19 cellular contexts compared by ENCODE assay signal in genomic region chr3:191366675-191367074, GRCh38. TPM values are rescaled to one million over a fixed set of nuclear protein-coding genes. Genes with fewer than 3 reads are reported as not detected.
DNase-seq lines count a peak whose midpoint lies in the region; FAIRE-seq and TF ChIP-seq lines count a peak whose summit lies in the region.
"Had no signal": no experiment of that assay in that cellular context is flagged by ENCODE, and none has a peak within 500 bp of the region (broad histone marks: within the 10 kb centered on the region; RNA-seq: fewer than 3 reads in every experiment).

No MANE protein-coding gene starts in this region.

- H3K4me1 ChIP-seq in A673 (ENCODE audit: insufficient read depth, low read length, poor library complexity, severe bottlenecking) (peaks cover 52% of the 10 kb centered on the region), astrocyte (ENCODE audit: insufficient read depth, low read length) (no peaks in the 10 kb centered on the region)
- H3K4me1 ChIP-seq: colonic mucosa had no signal

- no peak for TF ChIP-seq POLR2A in H54 (IDR thresholded peaks at IDR 0.05; ENCODE audit: low read depth, low read length)

- H3K79me2 ChIP-seq in astrocyte (ENCODE audit: insufficient read depth, low read length): peaks cover 19% of the 10 kb centered on the region

- no peak overlapping the region for H3K27ac Mint-ChIP-seq in astrocyte (ENCODE audit: unreplicated experiment)
- H3K27ac Mint-ChIP-seq: nephron; stimulated activated naive CD8-positive, alpha-beta T cell treated with anti-CD3 and anti-CD28 coated beads, Interleukin-15, Interleukin-2, amounts not matched to agents 100 ng/mL and 50 ng/mL, for 24 hours; T-helper 2 cell treated with Interferon-gamma antibody and Interleukin-4, amounts not matched to agents 5 μg/mL and 100 μg/mL, for 36 hours had no signal

- no peak for TF ChIP-seq CTCF in A673 (conservative IDR thresholded peaks at IDR 0.05; ENCODE audit: low read depth, low read length)
- TF ChIP-seq CTCF in astrocyte (IDR thresholded peaks at IDR 0.05; ENCODE audit: insufficient read depth, low read depth, low read length): no peak

- no peak overlapping the region for H3K4me3 ChIP-seq in A673 (ENCODE audit: low read depth, low read length, poor library complexity, severe bottlenecking)
- no peak overlapping the region for H3K4me3 ChIP-seq in astrocyte (ENCODE audit: insufficient read depth, low read depth, low read length)
- H3K4me3 ChIP-seq: colonic mucosa, upper lobe of right lung had no signal

- no peaks in the 10 kb centered on the region for H3K9me3 Mint-ChIP-seq in astrocyte (ENCODE audit: unreplicated experiment)
- H3K9me3 Mint-ChIP-seq: CD4-positive, alpha-beta memory T cell; nephron; stimulated activated naive CD8-positive, alpha-beta T cell treated with anti-CD3 and anti-CD28 coated beads, Interleukin-15, Interleukin-2, amounts not matched to agents 100 ng/mL and 50 ng/mL, for 24 hours; T-helper 2 cell treated with Interferon-gamma antibody and Interleukin-4, amounts not matched to agents 5 μg/mL and 100 μg/mL, for 36 hours had no signal

- no peaks in the 10 kb centered on the region for H4K20me1 ChIP-seq in astrocyte (ENCODE audit: insufficient read depth, low read length)

- peaks cover 17% of the 10 kb centered on the region for H3K36me3 Mint-ChIP-seq in astrocyte (ENCODE audit: low read depth, unreplicated experiment)

- peak overlapping the region; percentile 25 for H3K4me2 ChIP-seq in astrocyte (ENCODE audit: low read length)

- H3K9me3 ChIP-seq in A673 (ENCODE audit: low read depth, low read length, poor library complexity, severe bottlenecking) (no peaks in the 10 kb centered on the region), astrocyte (ENCODE audit: insufficient read depth, low read depth, low read length) (no peaks in the 10 kb centered on the region)
- H3K9me3 ChIP-seq: colonic mucosa, upper lobe of right lung had no signal

- CTCF ChIA-PET in A673 (lab: Charles Lee): no interaction called here

- H2AFZ ChIP-seq in astrocyte (ENCODE audit: low read depth, low read length): no peak overlapping the region

- FAIRE-seq in H54 (lab: Jason Lieb, UNC): peak; percentile 93
- FAIRE-seq in astrocyte (lab: Jason Lieb, UNC): peak; percentile 72

- peaks cover 6% of the 10 kb centered on the region for H3K4me1 Mint-ChIP-seq in astrocyte (ENCODE audit: low read depth, unreplicated experiment)
- H3K4me1 Mint-ChIP-seq: CD4-positive, alpha-beta memory T cell had no signal

- no peak overlapping the region for H3K4me3 Mint-ChIP-seq in astrocyte (ENCODE audit: unreplicated experiment)
- H3K4me3 Mint-ChIP-seq: CD4-positive, alpha-beta memory T cell; nephron; stimulated activated naive CD8-positive, alpha-beta T cell treated with anti-CD3 and anti-CD28 coated beads, Interleukin-15, Interleukin-2, amounts not matched to agents 100 ng/mL and 50 ng/mL, for 24 hours; T-helper 2 cell treated with Interferon-gamma antibody and Interleukin-4, amounts not matched to agents 5 μg/mL and 100 μg/mL, for 36 hours had no signal

- H3K36me3 ChIP-seq in A673 (ENCODE audit: insufficient read depth, low read length, poor library complexity, severe bottlenecking) (peaks cover 9% of the 10 kb centered on the region), astrocyte (ENCODE audit: insufficient read depth, low read length) (peaks cover 35% of the 10 kb centered on the region)

- H3K27ac ChIP-seq in A673 (ENCODE audit: low read depth, low read length, poor library complexity, severe bottlenecking) (peak overlapping the region; percentile 1), astrocyte (ENCODE audit: low read depth, low read length) (no peak overlapping the region)
- H3K27ac ChIP-seq: colonic mucosa, upper lobe of right lung had no signal

- H3K27me3 ChIP-seq in A673 (replicated peaks; ENCODE audit: insufficient read depth, low read depth, low read length, poor library complexity): no peaks in the 10 kb centered on the region
- H3K27me3 ChIP-seq in astrocyte (ENCODE audit: insufficient read depth, low read length): no peaks in the 10 kb centered on the region
- H3K27me3 ChIP-seq: colonic mucosa, upper lobe of right lung had no signal

- POLR2A ChIA-PET in A673 (lab: Charles Lee; ENCODE audit: low non-redundant PET): interaction anchor here (0.6 to 0.7 kb wide), 2 partner anchors 11 to 204 kb away, joined by 3 to 4 read pairs; no protein-coding TSS in a partner anchor

- no TSS peak for BruUV-seq in A673 (replicated peaks; lab: Mats Ljungman, UMichigan)

- H3K27me3 Mint-ChIP-seq in astrocyte (ENCODE audit: low read depth, unreplicated experiment): no peaks in the 10 kb centered on the region
- H3K27me3 Mint-ChIP-seq: CD4-positive, alpha-beta memory T cell; stimulated activated naive CD8-positive, alpha-beta T cell treated with anti-CD3 and anti-CD28 coated beads, Interleukin-15, Interleukin-2, amounts not matched to agents 100 ng/mL and 50 ng/mL, for 24 hours had no signal

- H3K9ac ChIP-seq in astrocyte (ENCODE audit: low read length): no peak overlapping the region

- DNase-seq in A673 (ENCODE audit: low spot score) (peak; percentile 58), H54 (ENCODE audit: insufficient read length, low spot score) (no peak), astrocyte (ENCODE audit: low read depth) (peak; percentile 49), kidney tubule cell (ENCODE audit: low spot score) (peak; percentile 25), cerebellar nuclear complex (lab: John Stamatoyannopoulos, UW) (no peak), T1000 (lab: John Stamatoyannopoulos, UW) (no peak), SHP77 treated with DMSO at 0.1 percent for 48 hours (lab: John Stamatoyannopoulos, UW) (no peak)
- DNase-seq in activated CD8-positive, alpha-beta memory T cell treated with anti-CD3 and anti-CD28 coated beads, Interleukin-2, amount 50 U/mL, for 48 hours: no peak
- DNase-seq: activated CD4-positive, CD25-positive, alpha-beta regulatory T cell treated with anti-CD3 and anti-CD28 coated beads, Interleukin-2, amount 50 U/mL, for 72 hours; activated effector memory CD4-positive, alpha-beta T cell treated with anti-CD3 and anti-CD28 coated beads, Interleukin-2, amount 50 U/mL, for 16 hours; anterior cingulate cortex; CD4-positive, alpha-beta memory T cell; colonic mucosa; NCI-H2029 treated with DMSO at 0.1 percent for 48 hours; stimulated activated CD4-positive, alpha-beta T cell treated with anti-CD3 and anti-CD28 coated beads, Interleukin-15, amount 100 ng/mL, for 24 hours; upper lobe of right lung had no signal

- intact Hi-C loops in A673 (cut with micrococcal nuclease; ENCODE audit: unreplicated experiment): no loop called here

RNA-seq across cellular contexts. Expression of gene UTS2B, which starts 36.3 kb away (rescaled TPM):
- 2.4 and 4.7 TPM in 2 replicates for total RNA-seq in A673 (2021)
- total RNA-seq in astrocyte: 0.75 TPM in 1 of 2 replicates, not detected in the other
- total RNA-seq: CD4-positive, alpha-beta memory T cell had no signal

RNA-seq across cellular contexts. Expression of gene CCDC50, which starts 37.5 kb away (rescaled TPM):
- total RNA-seq in A673 (2021) (77.2 and 77.7 TPM in 2 replicates), astrocyte (88.1 and 89.9 TPM in 2 replicates)

Comparison
In these comparisons a context has a peak if more than half of its experiments do, and no peak if none do; other contexts are left out.
1. DNase-seq: peak in A673 (single experiment), astrocyte (single experiment) and kidney tubule cell (single experiment); none in H54 (single experiment), cerebellar nuclear complex (0 of 2), activated CD8-positive, alpha-beta memory T cell treated with anti-CD3 and anti-CD28 coated beads, Interleukin-2, amount 50 U/mL, for 48 hours (single experiment), T1000 (single experiment) and SHP77 treated with DMSO at 0.1 percent for 48 hours (single experiment).